27 cellular contexts compared by ENCODE assay signal in the genomic region with DNA sequence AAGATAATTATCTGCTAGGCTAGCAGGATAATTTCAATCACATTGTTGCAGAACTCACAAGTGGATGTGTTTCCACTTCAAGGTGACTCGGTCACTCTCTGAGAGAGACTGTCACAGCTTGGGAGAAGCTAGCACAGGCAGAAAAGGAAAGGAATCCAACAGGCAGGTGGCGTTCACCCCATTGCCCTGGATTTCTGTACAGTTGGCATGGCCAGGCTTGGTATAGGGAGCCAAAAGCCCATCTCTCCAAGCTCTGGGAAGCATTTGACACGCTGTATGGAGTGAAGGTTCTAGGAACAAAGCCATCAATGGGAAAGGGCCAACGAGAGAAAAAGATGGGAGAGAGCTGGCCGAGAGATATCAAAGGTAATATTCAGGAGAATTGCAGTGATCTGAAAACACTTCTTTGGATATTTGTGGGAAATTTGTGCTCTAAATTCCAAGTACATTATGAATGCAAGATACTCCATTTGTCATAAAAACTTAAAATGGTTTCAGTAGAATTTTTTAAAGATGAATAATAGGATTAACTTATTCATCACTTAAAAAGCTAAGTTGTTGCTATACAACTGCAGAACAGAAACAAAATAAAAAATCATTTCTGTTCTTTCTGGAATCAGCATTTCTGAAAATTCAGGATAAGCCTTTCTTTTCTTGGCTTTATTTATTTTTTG.
A peak's percentile ranks its signal among the peaks of the same experiment; 100 is the strongest.
DNase-seq lines count a peak whose midpoint lies in the region; ATAC-seq and TF ChIP-seq lines count a peak whose summit lies in the region.
"Had no signal": no experiment of that assay in that cellular context is flagged by ENCODE, and none has a peak within 500 bp of the region (broad histone marks: within the 10 kb centered on the region; RNA-seq: fewer than 3 reads in every experiment).

No MANE protein-coding gene starts in this region.

- no TSS peak for BruUV-seq in Panc1 (replicated peaks; lab: Mats Ljungman, UMichigan)

- no peak overlapping the region for H3K4me3 ChIP-seq in AG10803 (ENCODE audit: low read length)
- no peak overlapping the region for H3K4me3 ChIP-seq in Panc1 (ENCODE audit: low read depth in 2 of 2, low read length in 2 of 2)
- no peak overlapping the region for H3K4me3 ChIP-seq in spleen
- H3K4me3 ChIP-seq: colonic mucosa, pancreas, PC-9, right lobe of liver, upper lobe of right lung had no signal

- H3K27ac ChIP-seq in Panc1 (ENCODE audit: low read length) (no peak overlapping the region), spleen (no peak overlapping the region)
- H3K27ac ChIP-seq: colonic mucosa, epithelial cell of prostate, pancreas, PC-9, right lobe of liver, upper lobe of right lung had no signal

- TF ChIP-seq CTCF in AG10803 (conservative IDR thresholded peaks at IDR 0.05; ENCODE audit: low read length) (no peak), Panc1 (IDR thresholded peaks at IDR 0.05) (0 out of 2 replicates have a peak, but pooled peaks have one; percentile 5), spleen (IDR thresholded peaks at IDR 0.05 in 8 of 11, conservative IDR thresholded peaks at IDR 0.05 in 3 of 11) (no peak), GM20000 (IDR thresholded peaks at IDR 0.05; ENCODE audit: extremely low read depth, missing control alignments) (no peak)

- ATAC-seq in Panc1, result no peak
- ATAC-seq: pancreas; right lobe of liver; stimulated activated memory B cell treated with anti-CD40 and anti-IgM and Interleukin-4, amounts not matched to agents 10 μg/mL and 1 μg/mL and 100 μg/mL, for 72 hours; upper lobe of right lung; WTC11 had no signal

- no peaks in the 10 kb centered on the region for H3K4me1 ChIP-seq in Panc1 (ENCODE audit: control insufficient read depth, insufficient read depth, low read length)
- no peaks in the 10 kb centered on the region for H3K4me1 ChIP-seq in spleen
- H3K4me1 ChIP-seq: colonic mucosa, pancreas, right lobe of liver, upper lobe of right lung had no signal

- intact Hi-C loops in Panc1 (cut with micrococcal nuclease; ENCODE audit: unreplicated experiment) (no loop called here), spleen (cut with DNase I; ENCODE audit: low total_unique reads) (no loop called here)

- POLR2A ChIA-PET in Panc1 (lab: Charles Lee), result no interaction called here

- no peaks in the 10 kb centered on the region for H3K9me3 ChIP-seq in Panc1 (ENCODE audit: control insufficient read depth, insufficient read depth, low read depth, low read length)
- H3K9me3 ChIP-seq in spleen, result no peaks in the 10 kb centered on the region
- H3K9me3 ChIP-seq: colonic mucosa, pancreas, right lobe of liver, upper lobe of right lung had no signal

- CTCF ChIA-PET in Panc1 (lab: Charles Lee), result no interaction called here

- no peak for TF ChIP-seq POLR2A in spleen (IDR thresholded peaks at IDR 0.05)

- in situ Hi-C loops in Panc1 (cut with HindIII; ENCODE audit: low pct_unique_long_range_greater_than_20kb, low sequenced_read_pairs), result no loop called here

- H3K27me3 ChIP-seq in Panc1 (ENCODE audit: control insufficient read depth, insufficient read depth, low read length), result peaks cover 6% of the 10 kb centered on the region; the same call in 1 of the 2 replicates
- H3K27me3 ChIP-seq in spleen (replicated peaks in 1 of 7), result no peaks in the 10 kb centered on the region
- H3K27me3 ChIP-seq: colonic mucosa, pancreas, right lobe of liver, upper lobe of right lung had no signal

- no peaks in the 10 kb centered on the region for H3K36me3 ChIP-seq in Panc1 (ENCODE audit: control insufficient read depth, insufficient read depth, low read length)
- no peaks in the 10 kb centered on the region for H3K36me3 ChIP-seq in spleen
- H3K36me3 ChIP-seq: colonic mucosa, pancreas, right lobe of liver, upper lobe of right lung had no signal

- peak; percentile 35 for DNase-seq in AG10803 (ENCODE audit: low read depth)
- peak; percentile 32 for DNase-seq in GM03348 (ENCODE audit: low spot score)
- no peak for DNase-seq in Panc1 (ENCODE audit: low read depth, low spot score)
- peak; percentile 16 for DNase-seq in hepatic stellate cell (ENCODE audit: low spot score)
- no peak for DNase-seq in spleen
- DNase-seq in kidney tubule cell (ENCODE audit: low spot score), result no peak
- no peak for DNase-seq in activated effector memory CD4-positive, alpha-beta T cell treated with Interleukin-2 at 50 U/mL for 16 hours
- no peak for DNase-seq in GM20000 (ENCODE audit: low spot score)
- DNase-seq: activated CD4-positive, alpha-beta T cell treated with anti-CD3 and anti-CD28 coated beads, Interleukin-2, amount 50 U/mL, for 1 hour; activated naive CD4-positive, alpha-beta T cell treated with anti-CD3 and anti-CD28 coated beads for 36 hours; activated T-cell treated with anti-CD3 and anti-CD28 coated beads, Interleukin-2, amount 50 U/mL, for 48 hours; CD4-positive, CD25-positive, alpha-beta regulatory T cell; colonic mucosa; effector CD8-positive, alpha-beta T cell; kidney; NCI-H2029; pancreas; PC-9; right lobe of liver; SIG-M5; stimulated activated CD4-positive, alpha-beta T cell treated with anti-CD3 and anti-CD28 coated beads, Interleukin-4, amount 100 ng/mL, for 4 hours; SW 1271; T1000; upper lobe of right lung had no signal

- WGBS in spleen, 5 donors, result 58 to 79% (median 76%) methylated on average over 5 of the region's 5 CpGs

Comparison
In these comparisons a context has a peak if more than half of its experiments do, and no peak if none do; other contexts are left out.
1. DNase-seq: peak in AG10803 (single experiment), GM03348 (single experiment) and hepatic stellate cell (single experiment); none in Panc1 (single experiment), spleen (single experiment), kidney tubule cell (single experiment), activated effector memory CD4-positive, alpha-beta T cell treated with Interleukin-2 at 50 U/mL for 16 hours (single experiment) and GM20000 (single experiment).